In the genomic region with DNA sequence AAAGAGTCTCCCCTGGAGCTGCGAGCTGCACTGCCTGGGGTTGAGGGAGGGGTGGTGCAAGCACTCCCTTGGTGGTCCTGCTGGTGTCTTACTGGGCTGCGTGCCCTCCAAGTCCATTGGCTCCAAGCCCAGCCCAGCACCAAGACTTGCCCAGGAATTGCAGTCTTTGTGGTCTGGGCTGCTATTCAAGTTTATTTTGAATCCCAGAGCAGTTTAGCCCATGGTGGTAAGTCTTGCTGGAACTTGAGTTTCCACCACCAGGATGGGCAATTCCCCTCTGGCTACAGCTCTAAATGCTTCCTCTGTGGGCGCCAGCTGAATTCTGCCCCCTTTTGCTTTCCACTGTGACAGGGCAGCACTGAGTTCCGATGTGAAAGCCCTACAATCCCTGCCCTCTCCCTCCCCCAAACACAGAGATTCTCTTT, we compare ENCODE assay signal across 15 cellular contexts. TPM values are rescaled to one million over a fixed set of nuclear protein-coding genes. Genes with fewer than 3 reads are reported as not detected.
A peak's percentile ranks its signal among the peaks of the same experiment; 100 is the strongest.
DNase-seq lines count a peak whose midpoint lies in the region; ATAC-seq and TF ChIP-seq lines count a peak whose summit lies in the region.
"Had no signal": no experiment of that assay in that cellular context is flagged by ENCODE, and none has a peak within 500 bp of the region (broad histone marks: within the 10 kb centered on the region; RNA-seq: fewer than 3 reads in every experiment).

No MANE protein-coding gene starts in this region.

- H3K9me3 Mint-ChIP-seq in GM23338 (peaks cover 19% of the 10 kb centered on the region; the same call in 2 of the 3 replicates), WTC11 (peaks cover 30% of the 10 kb centered on the region)

- CTCF ChIA-PET in WTC11 (lab: Charles Lee) = no interaction called here

- POLR2A ChIA-PET in WTC11 (lab: Charles Lee) = no interaction called here

- no peak overlapping the region for H3K4me2 ChIP-seq in GM23338

- TF ChIP-seq CTCF in GM23338 (conservative IDR thresholded peaks at IDR 0.05; ENCODE audit: low read depth in 2 of 2) (no peak), WTC11 (IDR thresholded peaks at IDR 0.05) (no peak), fibroblast of pulmonary artery (IDR thresholded peaks at IDR 0.05; ENCODE audit: low read length, missing control alignments) (no peak), colonic mucosa (IDR thresholded peaks at IDR 0.05) (no peak)

- H3K27ac Mint-ChIP-seq in GM23338 (no peak overlapping the region), WTC11 (no peak overlapping the region)
- H3K27ac Mint-ChIP-seq: activated CD4-positive, alpha-beta T cell treated with anti-CD3 and anti-CD28 coated beads for 36 hours; HFFc6; T-helper 1 cell treated with Interleukin-12 subunit alpha and Interleukin-12 subunit beta and Interleukin-4 antibody, amounts not matched to agents 30 μg/mL and 1 μg/mL, for 36 hours had no signal

- H3K27me3 Mint-ChIP-seq in GM23338 (ENCODE audit: insufficient read depth, low read depth, poor library complexity) (peaks cover 1% of the 10 kb centered on the region), WTC11 (ENCODE audit: low read depth) (no peaks in the 10 kb centered on the region)
- H3K27me3 Mint-ChIP-seq: activated CD4-positive, alpha-beta T cell treated with anti-CD3 and anti-CD28 coated beads for 36 hours; naive thymus-derived CD8-positive, alpha-beta T cell had no signal

- H3K79me2 ChIP-seq in GM23338 (replicated peaks; ENCODE audit: insufficient read depth) = peaks cover 42% of the 10 kb centered on the region

- H3K9ac ChIP-seq in colonic mucosa (ENCODE audit: low read depth in 2 of 2, low read length in 2 of 2) = no peak overlapping the region

- DNase-seq in GM23338 (ENCODE audit: low spot score) (no peak), WTC11 (ENCODE audit: low spot score) (no peak), fibroblast of pulmonary artery (ENCODE audit: low read depth) (peak; percentile 50), renal cortical epithelial cell (ENCODE audit: low read depth) (peak; percentile 22), NCI-H82 treated with DMSO at 0.1 percent for 48 hours (lab: John Stamatoyannopoulos, UW; ENCODE audit: unreplicated experiment) (no peak), NCI-H748 (lab: John Stamatoyannopoulos, UW; ENCODE audit: unreplicated experiment) (no peak), colonic mucosa (no peak)
- DNase-seq: activated CD4-positive, alpha-beta T cell treated with anti-CD3 and anti-CD28 coated beads for 36 hours; activated T-cell treated with anti-CD3 and anti-CD28 coated beads, Interleukin-2, amount 50 U/mL, for 1 hour; HFFc6; left colon; naive thymus-derived CD8-positive, alpha-beta T cell; PC-3 had no signal

- H3K27me3 ChIP-seq in GM23338 (ENCODE audit: insufficient read depth) (no peaks in the 10 kb centered on the region), colonic mucosa (no peaks in the 10 kb centered on the region)

- H3F3A ChIP-seq in GM23338 (replicated peaks; ENCODE audit: low read depth) = no peaks in the 10 kb centered on the region

- H3K36me3 Mint-ChIP-seq in GM23338 (ENCODE audit: low read depth) (peaks cover 23% of the 10 kb centered on the region), WTC11 (peaks cover 28% of the 10 kb centered on the region)

- H3K36me3 ChIP-seq in GM23338 (ENCODE audit: insufficient read depth) (no peaks in the 10 kb centered on the region), colonic mucosa (no peaks in the 10 kb centered on the region)

- H3K4me1 ChIP-seq in GM23338 (ENCODE audit: insufficient read depth) = peaks cover 28% of the 10 kb centered on the region
- no peaks in the 10 kb centered on the region for H3K4me1 ChIP-seq in colonic mucosa

- no peak overlapping the region for H3K4me3 Mint-ChIP-seq in GM23338
- H3K4me3 Mint-ChIP-seq in WTC11 = no peak overlapping the region
- H3K4me3 Mint-ChIP-seq: activated CD4-positive, alpha-beta T cell treated with anti-CD3 and anti-CD28 coated beads for 36 hours; HFFc6; T-helper 1 cell treated with Interleukin-12 subunit alpha and Interleukin-12 subunit beta and Interleukin-4 antibody, amounts not matched to agents 30 μg/mL and 1 μg/mL, for 36 hours had no signal

- H3K4me1 Mint-ChIP-seq in GM23338 = peaks cover 30% of the 10 kb centered on the region
- peaks cover 37% of the 10 kb centered on the region for H3K4me1 Mint-ChIP-seq in WTC11

- intact Hi-C loops in colonic mucosa (cut with DNase I) = no loop called here

- no peaks in the 10 kb centered on the region for H4K20me1 ChIP-seq in GM23338 (replicated peaks; ENCODE audit: insufficient read depth)

- ATAC-seq in GM23338 (peak; percentile 47), WTC11 (peak; percentile 26)
- ATAC-seq in activated CD4-positive, CD25-positive, alpha-beta regulatory T cell treated with anti-CD3 and anti-CD28 coated beads, Interleukin-2, amount 50 U/mL, for 24 hours = no peak
- ATAC-seq: activated CD4-positive, alpha-beta T cell treated with anti-CD3 and anti-CD28 coated beads for 36 hours; left colon; naive thymus-derived CD8-positive, alpha-beta T cell; PC-3 had no signal

- H3K9me2 ChIP-seq in GM23338 (ENCODE audit: insufficient read depth) = no peaks in the 10 kb centered on the region

- no peak overlapping the region for H3K4me3 ChIP-seq in GM23338
- no peak overlapping the region for H3K4me3 ChIP-seq in fibroblast of pulmonary artery (replicated peaks; ENCODE audit: low read depth, low read length)
- no peak overlapping the region for H3K4me3 ChIP-seq in colonic mucosa

- no peak overlapping the region for H3K27ac ChIP-seq in GM23338 (ENCODE audit: low read depth)
- no peak overlapping the region for H3K27ac ChIP-seq in colonic mucosa

- H3K9me3 ChIP-seq in colonic mucosa = no peaks in the 10 kb centered on the region

- no peak overlapping the region for H2AFZ ChIP-seq in GM23338

TF ChIP-seq in WTC11, 78 proteins besides CTCF, POLR2A, EP300 and RAD21 (continues in another document):
- no peak for TF ChIP-seq NFE2L1 (CRISPR knock-in tag; IDR thresholded peaks at IDR 0.05)
- TF ChIP-seq SP1 (CRISPR knock-in tag; conservative IDR thresholded peaks at IDR 0.05) = no peak
- TF ChIP-seq, protein P1, sequence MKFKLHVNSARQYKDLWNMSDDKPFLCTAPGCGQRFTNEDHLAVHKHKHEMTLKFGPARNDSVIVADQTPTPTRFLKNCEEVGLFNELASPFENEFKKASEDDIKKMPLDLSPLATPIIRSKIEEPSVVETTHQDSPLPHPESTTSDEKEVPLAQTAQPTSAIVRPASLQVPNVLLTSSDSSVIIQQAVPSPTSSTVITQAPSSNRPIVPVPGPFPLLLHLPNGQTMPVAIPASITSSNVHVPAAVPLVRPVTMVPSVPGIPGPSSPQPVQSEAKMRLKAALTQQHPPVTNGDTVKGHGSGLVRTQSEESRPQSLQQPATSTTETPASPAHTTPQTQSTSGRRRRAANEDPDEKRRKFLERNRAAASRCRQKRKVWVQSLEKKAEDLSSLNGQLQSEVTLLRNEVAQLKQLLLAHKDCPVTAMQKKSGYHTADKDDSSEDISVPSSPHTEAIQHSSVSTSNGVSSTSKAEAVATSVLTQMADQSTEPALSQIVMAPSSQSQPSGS (CRISPR knock-in tag; IDR thresholded peaks at IDR 0.05; ENCODE audit: borderline replicate concordance, low read depth) = no peak
- no peak for TF ChIP-seq HMGA2 (CRISPR knock-in tag; IDR thresholded peaks at IDR 0.05)
- TF ChIP-seq GABPB1 (CRISPR knock-in tag; IDR thresholded peaks at IDR 0.05) = no peak
- no peak for TF ChIP-seq FOXJ3 (CRISPR knock-in tag; IDR thresholded peaks at IDR 0.05; ENCODE audit: borderline replicate concordance)
- TF ChIP-seq EMX1 (CRISPR knock-in tag; IDR thresholded peaks at IDR 0.05) = no peak
- no peak for TF ChIP-seq MYBL2 (CRISPR knock-in tag; IDR thresholded peaks at IDR 0.05)
- TF ChIP-seq ZNF138 (CRISPR knock-in tag; conservative IDR thresholded peaks at IDR 0.05) = no peak
- TF ChIP-seq, protein P2, sequence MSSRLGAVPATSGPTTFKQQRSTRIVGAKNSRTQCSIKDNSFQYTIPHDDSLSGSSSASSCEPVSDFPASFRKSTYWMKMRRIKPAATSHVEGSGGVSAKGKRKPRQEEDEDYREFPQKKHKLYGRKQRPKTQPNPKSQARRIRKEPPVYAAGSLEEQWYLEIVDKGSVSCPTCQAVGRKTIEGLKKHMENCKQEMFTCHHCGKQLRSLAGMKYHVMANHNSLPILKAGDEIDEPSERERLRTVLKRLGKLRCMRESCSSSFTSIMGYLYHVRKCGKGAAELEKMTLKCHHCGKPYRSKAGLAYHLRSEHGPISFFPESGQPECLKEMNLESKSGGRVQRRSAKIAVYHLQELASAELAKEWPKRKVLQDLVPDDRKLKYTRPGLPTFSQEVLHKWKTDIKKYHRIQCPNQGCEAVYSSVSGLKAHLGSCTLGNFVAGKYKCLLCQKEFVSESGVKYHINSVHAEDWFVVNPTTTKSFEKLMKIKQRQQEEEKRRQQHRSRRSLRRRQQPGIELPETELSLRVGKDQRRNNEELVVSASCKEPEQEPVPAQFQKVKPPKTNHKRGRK (CRISPR knock-in tag; IDR thresholded peaks at IDR 0.05; ENCODE audit: borderline replicate concordance) = no peak
- no peak for TF ChIP-seq SMAD3 (CRISPR knock-in tag; IDR thresholded peaks at IDR 0.05; ENCODE audit: borderline replicate concordance)
- TF ChIP-seq CREM (CRISPR knock-in tag; IDR thresholded peaks at IDR 0.05) = no peak
- no peak for TF ChIP-seq NR2C2 (CRISPR knock-in tag; IDR thresholded peaks at IDR 0.05)
- no peak for TF ChIP-seq JUN (CRISPR knock-in tag; IDR thresholded peaks at IDR 0.05)

RNA-seq across cellular contexts. Expression of gene GALNT11, which starts 25.1 kb away (rescaled TPM):
- 23.0 and 33.6 TPM in 2 replicates for total RNA-seq in GM23338 (2014; rRNA removed; shearing (Covaris generic))
- 14.5 and 16.1 TPM in 2 replicates for polyA plus RNA-seq in GM23338 (2016; fragmentation: Nextera tagmentation; extraction: Ambion mirVana)
- total RNA-seq in WTC11 (2021) = 24.0 to 26.8 TPM (median 24.9 TPM) in 3 replicates
- total RNA-seq in renal cortical epithelial cell = 47.4 and 159 TPM in 2 replicates
- total RNA-seq in colonic mucosa = 10 to 100 TPM; 18.5 to 20.8 TPM

Comparison
In these comparisons a context has a peak if more than half of its experiments do, and no peak if none do; other contexts are left out.
1. ATAC-seq: peak in GM23338 (single experiment) and WTC11 (single experiment); none in activated CD4-positive, CD25-positive, alpha-beta regulatory T cell treated with anti-CD3 and anti-CD28 coated beads, Interleukin-2, amount 50 U/mL, for 24 hours (0 of 2).
2. DNase-seq: peak in fibroblast of pulmonary artery (single experiment) and renal cortical epithelial cell (single experiment); none in GM23338 (single experiment), WTC11 (single experiment), NCI-H82 treated with DMSO at 0.1 percent for 48 hours (single experiment), NCI-H748 (single experiment) and colonic mucosa (single experiment).